20 cellular contexts compared by ENCODE assay signal in the genomic region with DNA sequence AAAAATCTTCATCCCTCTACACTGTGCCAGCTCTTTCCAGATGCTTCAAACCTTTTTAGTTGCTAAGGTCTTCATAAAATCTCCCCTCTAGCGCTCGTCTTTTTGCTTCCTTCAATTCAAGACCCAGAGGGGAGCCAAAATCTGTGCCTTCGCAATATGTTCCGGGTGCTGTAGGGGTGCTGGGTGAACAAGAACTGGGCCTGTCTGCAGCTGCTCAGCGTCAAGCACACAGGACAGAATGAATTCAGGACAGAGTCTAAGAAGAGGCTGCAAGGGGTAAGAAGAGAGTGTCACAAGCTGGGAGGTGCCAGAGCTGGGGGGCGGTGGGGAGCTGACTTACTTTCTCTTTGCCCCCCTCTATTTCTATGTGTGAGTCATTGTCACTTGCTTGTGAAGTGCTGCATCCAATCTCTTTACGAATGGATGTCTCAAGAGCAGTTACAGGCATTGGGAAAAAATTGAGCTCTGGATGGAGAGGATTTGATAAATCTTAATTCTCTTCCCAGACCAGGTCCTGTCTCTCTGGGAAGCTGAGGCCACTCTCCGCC.
DNase-seq lines count a peak whose midpoint lies in the region; TF ChIP-seq lines count a peak whose summit lies in the region.
"Had no signal": no experiment of that assay in that cellular context is flagged by ENCODE, and none has a peak within 500 bp of the region (broad histone marks: within the 10 kb centered on the region; RNA-seq: fewer than 3 reads in every experiment).

No MANE protein-coding gene starts in this region.

- H3K9ac ChIP-seq in endodermal cell (ENCODE audit: extremely low read depth, low read length, poor library complexity, severe bottlenecking): no peak overlapping the region

- no peaks in the 10 kb centered on the region for H3K27me3 ChIP-seq in PC-9 (ENCODE audit: insufficient read depth, low read depth)
- H3K27me3 ChIP-seq in endodermal cell (ENCODE audit: control insufficient read depth, insufficient read depth, low read length, poor library complexity, severe bottlenecking): no peaks in the 10 kb centered on the region
- H3K27me3 ChIP-seq in osteoblast (ENCODE audit: insufficient read depth, low read length): peaks cover 3% of the 10 kb centered on the region
- H3K27me3 ChIP-seq in CD4-positive, alpha-beta memory T cell (ENCODE audit: insufficient read depth, low read length): no peaks in the 10 kb centered on the region
- H3K27me3 ChIP-seq: esophagus muscularis mucosa, left lung had no signal

- H3K27ac Mint-ChIP-seq in endodermal cell: peak overlapping the region; percentile 1
- H3K27ac Mint-ChIP-seq in CD4-positive, alpha-beta memory T cell: no peak overlapping the region

- no peak overlapping the region for H3K4me3 Mint-ChIP-seq in endodermal cell
- no peak overlapping the region for H3K4me3 Mint-ChIP-seq in CD4-positive, alpha-beta memory T cell
- H3K4me3 Mint-ChIP-seq: GM23338 had no signal

- in situ Hi-C loops in G401 (cut with HindIII; ENCODE audit: low sequenced_read_pairs): no loop called here

- peaks cover 26% of the 10 kb centered on the region for H3K4me1 ChIP-seq in PC-9 (replicated peaks; ENCODE audit: insufficient read depth)
- H3K4me1 ChIP-seq in endodermal cell (ENCODE audit: control insufficient read depth, insufficient read depth, low read length): peaks cover 25% of the 10 kb centered on the region
- H3K4me1 ChIP-seq in osteoblast (ENCODE audit: insufficient read depth, low read length): peaks cover 38% of the 10 kb centered on the region
- no peaks in the 10 kb centered on the region for H3K4me1 ChIP-seq in CD4-positive, alpha-beta memory T cell (ENCODE audit: insufficient read depth, low read length)

- H3K27me3 Mint-ChIP-seq in endodermal cell (ENCODE audit: insufficient read depth): no peaks in the 10 kb centered on the region
- H3K27me3 Mint-ChIP-seq in CD4-positive, alpha-beta memory T cell: peaks cover 0 to 19% of the 10 kb centered on the region in 2 donors

- H3K4me3 ChIP-seq in PC-9: no peak overlapping the region
- no peak overlapping the region for H3K4me3 ChIP-seq in endodermal cell (ENCODE audit: low read length)
- peak overlapping the region; percentile 27 for H3K4me3 ChIP-seq in osteoblast (ENCODE audit: insufficient read depth, low read length)
- H3K4me3 ChIP-seq in CD4-positive, alpha-beta memory T cell (ENCODE audit: low read length in 2 of 2): no peak overlapping the region
- H3K4me3 ChIP-seq: esophagus muscularis mucosa, GM23338, left lung, mucosa of descending colon, thoracic aorta had no signal

- H3K9me3 Mint-ChIP-seq in endodermal cell: no peaks in the 10 kb centered on the region
- no peaks in the 10 kb centered on the region for H3K9me3 Mint-ChIP-seq in CD4-positive, alpha-beta memory T cell
- H3K9me3 Mint-ChIP-seq: GM23338 had no signal

- H3K36me3 Mint-ChIP-seq in endodermal cell (ENCODE audit: low read depth): no peaks in the 10 kb centered on the region
- no peaks in the 10 kb centered on the region for H3K36me3 Mint-ChIP-seq in CD4-positive, alpha-beta memory T cell

- H3K27ac ChIP-seq in PC-9 (no peak overlapping the region), endodermal cell (ENCODE audit: low read depth, low read length) (no peak overlapping the region), osteoblast (ENCODE audit: low read depth, low read length) (peak overlapping the region; percentile 90)
- H3K27ac ChIP-seq in CD4-positive, alpha-beta memory T cell (ENCODE audit: low read depth, low read length): no peak overlapping the region
- H3K27ac ChIP-seq: esophagus muscularis mucosa, left lung, thoracic aorta had no signal

- H3F3A ChIP-seq in PC-9 (ENCODE audit: insufficient read depth, low read depth): no peaks in the 10 kb centered on the region

- H3K79me2 ChIP-seq in PC-9 (ENCODE audit: low read depth) (no peaks in the 10 kb centered on the region), osteoblast (ENCODE audit: insufficient read depth, low read length) (no peaks in the 10 kb centered on the region)

- 85% methylated on average over 8 of the region's 8 CpGs for WGBS in endodermal cell (ENCODE audit: insufficient coverage in 1 of 2, insufficient read length in 1 of 2), 2 experiments

- H4K20me1 ChIP-seq in PC-9 (ENCODE audit: insufficient read depth) (no peaks in the 10 kb centered on the region), osteoblast (ENCODE audit: insufficient read depth, low read length) (peaks cover 3% of the 10 kb centered on the region)

- H3K4me1 Mint-ChIP-seq in endodermal cell: peaks cover 75% of the 10 kb centered on the region
- H3K4me1 Mint-ChIP-seq in CD4-positive, alpha-beta memory T cell: peaks cover 0 to 2% (median 0%) of the 10 kb centered on the region in 4 donors

- H3K9me2 ChIP-seq in PC-9 (ENCODE audit: insufficient read depth): no peaks in the 10 kb centered on the region

- CTCF ChIA-PET in PC-9 (lab: Charles Lee): interaction anchor here (0.6 to 1.0 kb wide), 2 partner anchors 93 to 1108 kb away, joined by 3 to 12 read pairs; no protein-coding TSS in a partner anchor
- CTCF ChIA-PET in CD4-positive, alpha-beta memory T cell (lab: Charles Lee; ENCODE audit: partially characterized antibody): interaction anchor here (1.3 kb wide), 1 partner anchor 132 kb away, joined by 3 read pairs; no protein-coding TSS in a partner anchor

- TF ChIP-seq CTCF in PC-9 (conservative IDR thresholded peaks at IDR 0.05) (no peak), endodermal cell (conservative IDR thresholded peaks at IDR 0.05) (no peak), osteoblast (IDR thresholded peaks at IDR 0.05; ENCODE audit: extremely low read depth, low read depth, low read length) (no peak)

- H3K9me3 ChIP-seq in PC-9 (ENCODE audit: insufficient read depth, low read depth) (no peaks in the 10 kb centered on the region), endodermal cell (ENCODE audit: control insufficient read depth, low read length) (no peaks in the 10 kb centered on the region), osteoblast (ENCODE audit: low read depth, low read length) (no peaks in the 10 kb centered on the region)
- H3K9me3 ChIP-seq in CD4-positive, alpha-beta memory T cell (ENCODE audit: control insufficient read depth in 1 of 2, low read length in 2 of 2): no peaks in the 10 kb centered on the region
- H3K9me3 ChIP-seq: esophagus muscularis mucosa, left lung, mucosa of descending colon, thoracic aorta had no signal

- POLR2A ChIA-PET in PC-9 (lab: Charles Lee; ENCODE audit: unreplicated experiment): interaction anchor here (0.5 to 0.7 kb wide), 3 partner anchors 35 to 278 kb away, joined by 3 to 4 read pairs (median 4); partner anchors contain the start of gene TULP3
- POLR2A ChIA-PET in CD4-positive, alpha-beta memory T cell (lab: Charles Lee; ENCODE audit: partially characterized antibody): no interaction called here

- peak overlapping the region; percentile 67 for H3K4me2 ChIP-seq in PC-9
- peak overlapping the region; percentile 66 for H3K4me2 ChIP-seq in osteoblast (ENCODE audit: insufficient read depth, low read length)
- H3K4me2 ChIP-seq: GM23338 had no signal

- BruUV-seq in PC-9 (replicated peaks; lab: Mats Ljungman, UMichigan): no TSS peak

- peak; percentile 59 for DNase-seq in G401 (ENCODE audit: low spot score)
- DNase-seq in PC-9: no peak
- no peak for DNase-seq in endodermal cell
- DNase-seq in osteoblast (ENCODE audit: insufficient read length, low spot score, missing footprints): peak; percentile 72
- no peak for DNase-seq in NCI-H524 (lab: John Stamatoyannopoulos, UW)
- DNase-seq in stimulated activated CD8-positive, alpha-beta memory T cell treated with anti-CD3 and anti-CD28 coated beads, Interleukin-4, amount 100 ng/mL, for 48 hours: no peak
- DNase-seq in DMS153 treated with DMSO at 0.1 percent for 48 hours (lab: John Stamatoyannopoulos, UW; ENCODE audit: unreplicated experiment): no peak
- no peak for DNase-seq in CD4-positive, alpha-beta memory T cell
- DNase-seq: central memory CD4-positive, alpha-beta T cell; effector CD4-positive, alpha-beta T cell; Kasumi-1; left lung; mucosa of descending colon; NCI-H1092; NCI-H2081 treated with DMSO at 0.1 percent for 48 hours; retina; SIG-M5 had no signal

- H3K36me3 ChIP-seq in PC-9 (ENCODE audit: low read depth) (no peaks in the 10 kb centered on the region), endodermal cell (ENCODE audit: control insufficient read depth, insufficient read depth, low read length) (no peaks in the 10 kb centered on the region), osteoblast (ENCODE audit: insufficient read depth, low read length) (no peaks in the 10 kb centered on the region)
- H3K36me3 ChIP-seq in CD4-positive, alpha-beta memory T cell (ENCODE audit: insufficient read depth, low read length): no peaks in the 10 kb centered on the region
- H3K36me3 ChIP-seq: left lung, thoracic aorta had no signal

- H2AFZ ChIP-seq in PC-9 (no peak overlapping the region), osteoblast (ENCODE audit: low read length) (peak overlapping the region; percentile 40)
- H2AFZ ChIP-seq: GM23338 had no signal

- intact Hi-C loops in PC-9 (cut with micrococcal nuclease; ENCODE audit: unreplicated experiment): loop anchor here (2.0 kb wide), 1 partner anchor 69 kb away; no protein-coding TSS in a partner anchor
- intact Hi-C loops in CD4-positive, alpha-beta memory T cell (cut with micrococcal nuclease): no loop called here

Comparison
In these comparisons a context has a peak if more than half of its experiments do, and no peak if none do; other contexts are left out.
1. DNase-seq: peak in G401 (single experiment) and osteoblast (single experiment); none in PC-9 (0 of 2), endodermal cell (single experiment), NCI-H524 (0 of 2), stimulated activated CD8-positive, alpha-beta memory T cell treated with anti-CD3 and anti-CD28 coated beads, Interleukin-4, amount 100 ng/mL, for 48 hours (single experiment), DMS153 treated with DMSO at 0.1 percent for 48 hours (single experiment) and CD4-positive, alpha-beta memory T cell (0 of 5).